ENCODE assay signal across 20 cellular contexts in genomic region chr17:72470338-72471133, GRCh38.
"Had no signal": no experiment of that assay in that cellular context is flagged by ENCODE, and none has a peak within 500 bp of the region (broad histone marks: within the 10 kb centered on the region; RNA-seq: fewer than 3 reads in every experiment).

No MANE protein-coding gene starts in this region.

- H3K4me3 ChIP-seq: cardiac muscle cell, mucosa of descending colon, tibial nerve, vagina had no signal

- H3K36me3 ChIP-seq: cardiac muscle cell, neutrophil, tibial nerve, vagina had no signal

- H3K27ac ChIP-seq: cardiac muscle cell, neutrophil, tibial nerve had no signal

- DNase-seq: activated B cell treated with CpG ODN at 0.5 μM for 24 hours; activated CD4-positive, alpha-beta T cell treated with anti-CD3 and anti-CD28 coated beads for 48 hours; activated CD8-positive, alpha-beta T cell treated with anti-CD3 and anti-CD28 coated beads for 36 hours; activated effector memory CD4-positive, alpha-beta T cell treated with Interleukin-2 at 50 U/mL for 16 hours; activated naive CD4-positive, alpha-beta T cell treated with anti-CD3 and anti-CD28 coated beads, Interleukin-2, amount 50 U/mL, for 16 hours; activated T-cell treated with anti-CD3 and anti-CD28 coated beads, Interleukin-2, amount 50 U/mL, for 4 hours; foreskin melanocyte; islet precursor cell; naive thymus-derived CD8-positive, alpha-beta T cell; retina; stimulated activated CD4-positive, alpha-beta T cell treated with anti-CD3 and anti-CD28 coated beads, Interleukin-2, amount 100 ng/mL, for 48 hours; stimulated activated naive CD4-positive, alpha-beta T cell had no signal

- H3K27me3 ChIP-seq: cardiac muscle cell, tibial nerve, vagina had no signal

- FAIRE-seq: colon, endothelial cell of umbilical vein had no signal

- ATAC-seq: activated CD8-positive, alpha-beta T cell treated with anti-CD3 and anti-CD28 coated beads for 36 hours; activated T-cell treated with anti-CD3 and anti-CD28 coated beads, Interleukin-2, amount 50 U/mL, for 4 hours; left lobe of liver; mucosa of descending colon; naive thymus-derived CD8-positive, alpha-beta T cell had no signal

- H3K9me3 ChIP-seq: mucosa of descending colon, neutrophil, vagina had no signal
